ENCODE assay signal across 8 cellular contexts in genomic region chr22:39254789-39255298, GRCh38. TPM values are rescaled to one million over a fixed set of nuclear protein-coding genes. Genes with fewer than 3 reads are reported as not detected.
DNase-seq lines count a peak whose midpoint lies in the region; ATAC-seq and TF ChIP-seq lines count a peak whose summit lies in the region.

No MANE protein-coding gene starts in this region.

- TF ChIP-seq CTCF in ovary (IDR thresholded peaks at IDR 0.05): no peak

- H3K27ac ChIP-seq in epithelial cell of prostate (peak overlapping the region; percentile 41), ovary (peak overlapping the region in 1 of 2 donors; percentile 27)

- DNase-seq in stimulated activated CD4-positive, alpha-beta T cell treated with anti-CD3 and anti-CD28 coated beads, Interleukin-1b, Interleukin-23, amount 100 ng/mL, for 48 hours: peak; percentile 43
- no peak for DNase-seq in stimulated activated CD4-positive, alpha-beta T cell treated with anti-CD3 and anti-CD28 coated beads, Interleukin-12 subunit alpha, Interleukin-12 subunit beta, amount 100 ng/mL, for 4 hours
- DNase-seq in activated CD4-positive, CD25-positive, alpha-beta regulatory T cell treated with anti-CD3 and anti-CD28 coated beads, Interleukin-2, amount 50 U/mL, for 72 hours: peak; percentile 54
- DNase-seq in epithelial cell of prostate (ENCODE audit: low read depth, low spot score): no peak
- no peak for DNase-seq in sciatic nerve (ENCODE audit: low spot score)
- DNase-seq in ovary: no peak
- no peak for DNase-seq in DMS153 treated with DMSO at 0.1 percent for 48 hours (lab: John Stamatoyannopoulos, UW; ENCODE audit: unreplicated experiment)
- no peak for DNase-seq in NCI-H526 (lab: John Stamatoyannopoulos, UW)

- H3K36me3 ChIP-seq in ovary: no peaks in the 10 kb centered on the region

- peaks cover 12% of the 10 kb centered on the region for H3K4me1 ChIP-seq in ovary (ENCODE audit: insufficient read depth)

- no peak for TF ChIP-seq EP300 in ovary (IDR thresholded peaks at IDR 0.05)

- no peak for TF ChIP-seq POLR2A in ovary (IDR thresholded peaks at IDR 0.05)

- intact Hi-C loops in sciatic nerve (cut with DNase I): loop anchor here (5.0 kb wide), 1 partner anchor 732 kb away; no protein-coding TSS in a partner anchor
- intact Hi-C loops in ovary (cut with DNase I): no loop called here

- ATAC-seq in sciatic nerve: peak; percentile 8

- 57 to 62% (median 62%) methylated on average over 15 of the region's 15 CpGs for WGBS in ovary, 3 donors

- H3K4me3 ChIP-seq in ovary: no peak overlapping the region

- H3K9me3 ChIP-seq in ovary: no peaks in the 10 kb centered on the region

- H3K27me3 ChIP-seq in ovary: no peaks in the 10 kb centered on the region

RNA-seq across cellular contexts. Expression of gene PDGFB, which starts 10.1 kb away (rescaled TPM):
- total RNA-seq in sciatic nerve (24.2 TPM), ovary (10 to 100 TPM in 1 of 7 donors, 1 to 10 TPM in 6; 3.9 to 10.7 (median 5.5) TPM)
- polyA plus RNA-seq in ovary: 1 to 10 TPM; 5.0 to 7.9 TPM

Comparison
In these comparisons a context has a peak if more than half of its experiments do, and no peak if none do; other contexts are left out.
1. DNase-seq: peak in stimulated activated CD4-positive, alpha-beta T cell treated with anti-CD3 and anti-CD28 coated beads, Interleukin-1b, Interleukin-23, amount 100 ng/mL, for 48 hours (single experiment) and activated CD4-positive, CD25-positive, alpha-beta regulatory T cell treated with anti-CD3 and anti-CD28 coated beads, Interleukin-2, amount 50 U/mL, for 72 hours (single experiment); none in stimulated activated CD4-positive, alpha-beta T cell treated with anti-CD3 and anti-CD28 coated beads, Interleukin-12 subunit alpha, Interleukin-12 subunit beta, amount 100 ng/mL, for 4 hours (single experiment), epithelial cell of prostate (single experiment), sciatic nerve (single experiment), ovary (0 of 5), DMS153 treated with DMSO at 0.1 percent for 48 hours (single experiment) and NCI-H526 (0 of 2).